8 cellular contexts compared by ENCODE assay signal in genomic region chr9:124216474-124217176, GRCh38. TPM values are rescaled to one million over a fixed set of nuclear protein-coding genes. Genes with fewer than 3 reads are reported as not detected.
A peak's percentile ranks its signal among the peaks of the same experiment; 100 is the strongest.
DNase-seq lines count a peak whose midpoint lies in the region; ATAC-seq and TF ChIP-seq lines count a peak whose summit lies in the region.

No MANE protein-coding gene starts in this region.

- H3K9me3 Mint-ChIP-seq in activated B cell treated with CpG ODN at 0.5 μM for 24 hours = no peaks in the 10 kb centered on the region

- H3K4me3 Mint-ChIP-seq in activated B cell treated with CpG ODN at 0.5 μM for 24 hours = peak overlapping the region; percentile 69

- H3K27ac Mint-ChIP-seq in activated B cell treated with CpG ODN at 0.5 μM for 24 hours = peak overlapping the region; percentile 96

- TF ChIP-seq POLR2A in gastroesophageal sphincter (IDR thresholded peaks at IDR 0.05) = no peak

- ATAC-seq in HG02798 (IDR thresholded peaks at IDR 0.05; ENCODE audit: poor library complexity, unreplicated experiment) (peak; percentile 28), activated B cell treated with CpG ODN at 0.5 μM for 24 hours (ENCODE audit: low read depth) (peak; percentile 37), gastroesophageal sphincter (peak; percentile 27)

- H3K4me3 ChIP-seq in BLaER1 treated with 17β-estradiol and CSF1 and Interleukin-3, amounts not matched to agents 10 nM and 100 nM = peak overlapping the region in 9 of 10 experiments; percentile 0 to 53 (median 46); a peak in 16 of 20 replicates
- no peak overlapping the region for H3K4me3 ChIP-seq in gastroesophageal sphincter

- peak overlapping the region; percentile 55 to 95 (median 87); a peak in 21 of 22 replicates for H3K9ac ChIP-seq in BLaER1 treated with 17β-estradiol and CSF1 and Interleukin-3, amounts not matched to agents 10 nM and 100 nM

- H3K27ac ChIP-seq in BLaER1 treated with 17β-estradiol and CSF1 and Interleukin-3, amounts not matched to agents 10 nM and 100 nM = peak overlapping the region; percentile 27 to 100 (median 97); a peak in 21 of 22 replicates
- peak overlapping the region in 3 of 4 donors; percentile 44 to 50 (median 45) for H3K27ac ChIP-seq in gastroesophageal sphincter

- no peaks in the 10 kb centered on the region for H3K27me3 Mint-ChIP-seq in activated B cell treated with CpG ODN at 0.5 μM for 24 hours

- H3K4me2 ChIP-seq in BLaER1 treated with 17β-estradiol and CSF1 and Interleukin-3, amounts not matched to agents 10 nM and 100 nM = peak overlapping the region; percentile 82 to 99 (median 93)

- POLR2A ChIA-PET in activated B cell treated with CpG ODN at 0.5 μM for 24 hours (lab: Charles Lee) = interaction anchor here (0.6 to 10.1 kb wide), 19 partner anchors 13 to 1312 kb away, joined by 3 to 256 read pairs (median 11); partner anchors contain the start of gene NEK6

- DNase-seq in activated B cell treated with CpG ODN at 0.5 μM for 24 hours (peak; percentile 59), DMS53 treated with DMSO at 0.1 percent for 48 hours (lab: John Stamatoyannopoulos, UW; ENCODE audit: unreplicated experiment) (no peak), HK-2 (ENCODE audit: unreplicated experiment) (no peak), NCI-H1436 treated with DMSO at 0.1 percent for 48 hours (lab: John Stamatoyannopoulos, UW) (no peak)
- peak; percentile 8 to 35 (median 30) for DNase-seq in stimulated activated CD4-positive, alpha-beta T cell treated with anti-CD3 and anti-CD28 coated beads, TNF-alpha, amount 100 ng/mL, for 4 hours (ENCODE audit: low read depth in 3 of 3)

- TF ChIP-seq CTCF in activated B cell treated with CpG ODN at 0.5 μM for 24 hours (IDR thresholded peaks at IDR 0.05) (no peak), gastroesophageal sphincter (IDR thresholded peaks at IDR 0.05) (no peak)

- H3K9me3 ChIP-seq in BLaER1 treated with 17β-estradiol and CSF1 and Interleukin-3, amounts not matched to agents 10 nM and 100 nM (replicated peaks in 1 of 11) = no peaks in the 10 kb centered on the region
- H3K9me3 ChIP-seq in gastroesophageal sphincter = no peaks in the 10 kb centered on the region

- no peaks in the 10 kb centered on the region for H3K36me3 ChIP-seq in BLaER1 treated with 17β-estradiol and CSF1 and Interleukin-3, amounts not matched to agents 10 nM and 100 nM
- H3K36me3 ChIP-seq in gastroesophageal sphincter = no peaks in the 10 kb centered on the region

- no peak for TF ChIP-seq EP300 in gastroesophageal sphincter (IDR thresholded peaks at IDR 0.05)

- peaks cover 96 to 100% (median 100%) of the 10 kb centered on the region in 10 experiments for H3K4me1 ChIP-seq in BLaER1 treated with 17β-estradiol and CSF1 and Interleukin-3, amounts not matched to agents 10 nM and 100 nM
- peaks cover 0 to 60% (median 7%) of the 10 kb centered on the region in 3 donors for H3K4me1 ChIP-seq in gastroesophageal sphincter

- peaks cover 0 to 4% (median 0%) of the 10 kb centered on the region in 11 experiments; a peak in 1 of 22 replicates for H4K20me1 ChIP-seq in BLaER1 treated with 17β-estradiol and CSF1 and Interleukin-3, amounts not matched to agents 10 nM and 100 nM

- peaks cover 92% of the 10 kb centered on the region for H3K4me1 Mint-ChIP-seq in activated B cell treated with CpG ODN at 0.5 μM for 24 hours

- CTCF ChIA-PET in activated B cell treated with CpG ODN at 0.5 μM for 24 hours (lab: Charles Lee) = interaction anchor here (0.9 to 4.5 kb wide), 7 partner anchors 14 to 219 kb away, joined by 3 to 32 read pairs (median 4); partner anchors contain the start of gene NEK6

- no peaks in the 10 kb centered on the region for H3K36me3 Mint-ChIP-seq in activated B cell treated with CpG ODN at 0.5 μM for 24 hours (ENCODE audit: low read depth)

- intact Hi-C loops in activated B cell treated with CpG ODN at 0.5 μM for 24 hours (cut with micrococcal nuclease) = loop anchor here (1.0 to 5.0 kb wide), 3 partner anchors 19 to 874 kb away; no protein-coding TSS in a partner anchor

- 66% methylated on average over 3 of the region's 9 CpGs; no CpG with 5 or more reads in 1 of the 2 donors for WGBS in gastroesophageal sphincter (ENCODE audit: low coverage in 1 of 2), 2 donors

- no peaks in the 10 kb centered on the region for H3K27me3 ChIP-seq in BLaER1 treated with 17β-estradiol and CSF1 and Interleukin-3, amounts not matched to agents 10 nM and 100 nM
- H3K27me3 ChIP-seq in gastroesophageal sphincter = peaks cover 5% of the 10 kb centered on the region

RNA-seq across cellular contexts. Expression of gene NEK6, which starts 41.1 kb away (rescaled TPM):
- total RNA-seq in activated B cell treated with CpG ODN at 0.5 μM for 24 hours (110 and 115 TPM in 2 replicates), gastroesophageal sphincter (10 to 100 TPM; 13.2 to 31.7 (median 19.3) TPM)

Comparison
In these comparisons a context has a peak if more than half of its experiments do, and no peak if none do; other contexts are left out.
1. H3K4me3 ChIP-seq: peak in BLaER1 treated with 17β-estradiol and CSF1 and Interleukin-3, amounts not matched to agents 10 nM and 100 nM (9 of 10); none in gastroesophageal sphincter (0 of 2).
2. DNase-seq: peak in activated B cell treated with CpG ODN at 0.5 μM for 24 hours (single experiment) and stimulated activated CD4-positive, alpha-beta T cell treated with anti-CD3 and anti-CD28 coated beads, TNF-alpha, amount 100 ng/mL, for 4 hours (3 of 3); none in DMS53 treated with DMSO at 0.1 percent for 48 hours (single experiment), HK-2 (single experiment) and NCI-H1436 treated with DMSO at 0.1 percent for 48 hours (single experiment).
3. Peak in every context shown above with its lines, with median percentiles within 50 percentile points of each other: ATAC-seq.